ENCODE assay signal across 7 cellular contexts in genomic region chr7:149874644-149875028, GRCh38. TPM values are rescaled to one million over a fixed set of nuclear protein-coding genes. Genes with fewer than 3 reads are reported as not detected.
DNase-seq lines count a peak whose midpoint lies in the region; ATAC-seq, FAIRE-seq and TF ChIP-seq lines count a peak whose summit lies in the region.

No MANE protein-coding gene starts in this region.

- no peak for TF ChIP-seq CTCF in Peyer's patch (IDR thresholded peaks at IDR 0.05)
- no peak for TF ChIP-seq CTCF in fibroblast of the aortic adventitia (IDR thresholded peaks at IDR 0.05; ENCODE audit: insufficient read depth, low read length)

- TF ChIP-seq POLR2A in GM12891 (IDR thresholded peaks at IDR 0.05; ENCODE audit: low read depth, low read length) = no peak
- no peak for TF ChIP-seq POLR2A in Peyer's patch (IDR thresholded peaks at IDR 0.05)

- H3K36me3 ChIP-seq in Peyer's patch (no peaks in the 10 kb centered on the region), skeletal muscle tissue (ENCODE audit: control insufficient read depth in 3 of 3, insufficient read depth in 3 of 3, low read length in 3 of 3) (peaks cover 0 to 14% (median 7%) of the 10 kb centered on the region in 3 donors)

- peak overlapping the region; percentile 70 to 95 (median 73) for H3K4me3 ChIP-seq in Peyer's patch
- peak overlapping the region; percentile 83 for H3K4me3 ChIP-seq in fibroblast of the aortic adventitia (ENCODE audit: low read depth, low read length)
- H3K4me3 ChIP-seq in skeletal muscle tissue (ENCODE audit: low read length in 3 of 3) = peak overlapping the region; percentile 33 to 91 (median 84)

- H3K27me3 ChIP-seq in Peyer's patch (no peaks in the 10 kb centered on the region), skeletal muscle tissue (ENCODE audit: control insufficient read depth in 3 of 3, insufficient read depth in 3 of 3, low read length in 3 of 3) (no peaks in the 10 kb centered on the region)

- H3K9ac ChIP-seq in skeletal muscle tissue (ENCODE audit: low read depth in 1 of 3, low read length in 3 of 3) = peak overlapping the region in 2 of 3 donors; percentile 35 to 88

- H3K4me1 ChIP-seq in Peyer's patch = peaks cover 0 to 20% (median 6%) of the 10 kb centered on the region in 4 donors
- H3K4me1 ChIP-seq in skeletal muscle tissue (ENCODE audit: control insufficient read depth in 3 of 3, insufficient read depth in 3 of 3, low read length in 3 of 3) = peaks cover 10 to 25% (median 16%) of the 10 kb centered on the region in 3 donors

- no peaks in the 10 kb centered on the region for H3K9me3 ChIP-seq in Peyer's patch
- H3K9me3 ChIP-seq in skeletal muscle tissue (ENCODE audit: control insufficient read depth in 3 of 3, low read length in 3 of 3) = no peaks in the 10 kb centered on the region

- ATAC-seq in HG02678 (IDR thresholded peaks at IDR 0.05; ENCODE audit: unreplicated experiment) = no peak
- no peak for ATAC-seq in GM18498 (IDR thresholded peaks at IDR 0.05; ENCODE audit: unreplicated experiment)

- FAIRE-seq in GM12891 (lab: Jason Lieb, UNC) = peak; percentile 66

- no peak for DNase-seq in GM12891 (ENCODE audit: insufficient read length, low spot score)
- peak in 1 of 3 donors; percentile 11 for DNase-seq in Peyer's patch
- DNase-seq in fibroblast of the aortic adventitia (ENCODE audit: low read depth) = no peak
- no peak for DNase-seq in NCI-H2107 (lab: John Stamatoyannopoulos, UW)

- H3K27ac ChIP-seq in Peyer's patch (no peak overlapping the region), skeletal muscle tissue (ENCODE audit: low read depth, low read length) (no peak overlapping the region)

TF ChIP-seq in GM12891, 5 proteins besides CTCF, POLR2A, EP300 and RAD21:
- TF ChIP-seq SPI1 (IDR thresholded peaks at IDR 0.05; ENCODE audit: low read depth, low read length) (no peak), TAF1 (IDR thresholded peaks at IDR 0.05; ENCODE audit: low read depth, low read length) (no peak), PAX5 (IDR thresholded peaks at IDR 0.05; ENCODE audit: insufficient read depth, low read length, severe bottlenecking) (no peak), POLR2AphosphoS5 (IDR thresholded peaks at IDR 0.05; ENCODE audit: low read depth, low read length) (no peak), POU2F2 (IDR thresholded peaks at IDR 0.05; ENCODE audit: low read depth, low read length) (no peak)

RNA-seq across cellular contexts. Expression of gene ATP6V0E2, which starts 0.9 kb away (rescaled TPM):
- polyA plus RNA-seq in GM12891 (2012; ENCODE audit: low read depth, missing spikeins) = 16.8 TPM
- total RNA-seq in Peyer's patch = 10 to 100 TPM in 2 of 4 donors, 1 to 10 TPM in 2; 7.6 to 17.8 (median 11.1) TPM
- total RNA-seq in fibroblast of the aortic adventitia (ENCODE audit: low replicate concordance) = 7.5 and 22.5 TPM in 2 replicates
- 5.2 TPM for total RNA-seq in skeletal muscle tissue

RNA-seq across cellular contexts. Expression of gene ZNF862, which starts 36.5 kb away (rescaled TPM):
- 6.3 TPM for polyA plus RNA-seq in GM12891 (2012; ENCODE audit: low read depth, missing spikeins)
- 10 to 100 TPM; 19.8 to 36.4 (median 23.0) TPM for total RNA-seq in Peyer's patch
- 8.8 and 9.2 TPM in 2 replicates for total RNA-seq in fibroblast of the aortic adventitia (ENCODE audit: low replicate concordance)
- 5.2 TPM for total RNA-seq in skeletal muscle tissue
